Comparison of ENCODE assay signal across 37 cellular contexts in the genomic region with DNA sequence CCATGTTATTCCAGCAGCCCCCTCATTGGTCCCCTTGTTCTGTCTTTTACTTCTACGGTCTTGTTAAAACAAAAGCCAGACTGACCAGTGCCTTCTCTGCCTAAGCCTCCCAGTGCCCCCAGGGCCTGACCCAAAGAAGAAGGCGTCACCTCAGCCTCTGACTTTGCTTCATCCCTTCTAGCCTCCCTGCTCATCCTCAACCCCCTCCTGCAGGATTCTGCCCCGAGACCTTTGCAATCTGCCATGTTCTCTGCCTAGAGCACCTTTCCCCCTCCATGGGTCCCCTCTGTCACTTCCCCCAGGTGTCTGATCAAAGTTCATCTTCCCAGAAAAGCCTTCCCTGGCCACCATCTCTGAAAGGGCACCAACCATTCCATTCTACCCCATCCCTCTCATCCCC. TPM values are rescaled to one million over a fixed set of nuclear protein-coding genes. Genes with fewer than 3 reads are reported as not detected.
A peak's percentile ranks its signal among the peaks of the same experiment; 100 is the strongest.
DNase-seq lines count a peak whose midpoint lies in the region; ATAC-seq, FAIRE-seq and TF ChIP-seq lines count a peak whose summit lies in the region.
"Had no signal": no experiment of that assay in that cellular context is flagged by ENCODE, and none has a peak within 500 bp of the region (broad histone marks: within the 10 kb centered on the region; RNA-seq: fewer than 3 reads in every experiment).

No MANE protein-coding gene starts in this region.

- H2AK5ac ChIP-seq in neuronal stem cell (ENCODE audit: low read depth, low read length): no peak overlapping the region

- H2BK120ac ChIP-seq in neuronal stem cell (ENCODE audit: low read depth, low read length): no peak overlapping the region

- FAIRE-seq in urothelium cell line (lab: Jason Lieb, UNC): no peak
- FAIRE-seq: A204.1, A549, D721Med had no signal

- no peaks in the 10 kb centered on the region for H3F3A ChIP-seq in Loucy (ENCODE audit: low read depth)

- no peak for TF ChIP-seq CTCF in Loucy (conservative IDR thresholded peaks at IDR 0.05; ENCODE audit: low read length)
- TF ChIP-seq CTCF in glutamatergic neuron (IDR thresholded peaks at IDR 0.05; ENCODE audit: partially characterized antibody, unreplicated experiment): no peak
- no peak for TF ChIP-seq CTCF in GM10248 (IDR thresholded peaks at IDR 0.05; ENCODE audit: control extremely low read depth, extremely low read depth, low read depth, missing control alignments)

- H3K9me2 ChIP-seq in Loucy (replicated peaks; ENCODE audit: low read depth, low read length): no peaks in the 10 kb centered on the region

- no peak overlapping the region for H2BK15ac ChIP-seq in neuronal stem cell (ENCODE audit: low read length)

- no peak overlapping the region for H4K91ac ChIP-seq in neuronal stem cell (ENCODE audit: low read depth, low read length, poor library complexity)

- H3K27ac Mint-ChIP-seq in glutamatergic neuron (ENCODE audit: unreplicated experiment): peak overlapping the region; percentile 20
- H3K27ac Mint-ChIP-seq: B cell; CD14-positive monocyte; CD4-positive, alpha-beta memory T cell; CD4-positive, alpha-beta T cell; CD8-positive, alpha-beta T cell had no signal

- no peaks in the 10 kb centered on the region for H4K20me1 ChIP-seq in Loucy (ENCODE audit: insufficient read depth, low read length, poor library complexity, severe bottlenecking)
- H4K20me1 ChIP-seq: BLaER1; BLaER1 treated with 17β-estradiol and CSF1 and Interleukin-3, amounts not matched to agents 10 nM and 100 nM had no signal

- H3K27me3 ChIP-seq in Loucy (ENCODE audit: insufficient read depth, low read length, poor library complexity, severe bottlenecking): no peaks in the 10 kb centered on the region
- H3K27me3 ChIP-seq in SJSA1 (replicated peaks): peaks cover 96% of the 10 kb centered on the region
- peaks cover 0 to 24% (median 9%) of the 10 kb centered on the region in 3 experiments for H3K27me3 ChIP-seq in neuronal stem cell (ENCODE audit: control insufficient read depth in 3 of 3, insufficient read depth in 3 of 3, low read depth in 1 of 3, low read length in 3 of 3)
- H3K27me3 ChIP-seq: BLaER1; BLaER1 treated with 17β-estradiol and CSF1 and Interleukin-3, amounts not matched to agents 10 nM and 100 nM had no signal

- DNase-seq in SJSA1 (ENCODE audit: low read depth in 1 of 2, low spot score in 2 of 2): peak; percentile 73 to 91
- no peak for DNase-seq in glutamatergic neuron
- no peak for DNase-seq in neuronal stem cell (ENCODE audit: low spot score)
- DNase-seq in urothelium cell line (ENCODE audit: low spot score): no peak
- DNase-seq in mesenteric fat pad (ENCODE audit: low spot score): no peak
- DNase-seq in GM10248 (ENCODE audit: extremely low spot score): no peak
- DNase-seq: 8988T; ACHN; AML-193; BE2C; C1 segment of cervical spinal cord; Caco-2; Calu3; CD4-positive, alpha-beta memory T cell; CD4-positive, alpha-beta T cell; CD4-positive, CD25-positive, alpha-beta regulatory T cell; CD8-positive, alpha-beta memory T cell; CD8-positive, alpha-beta T cell; COR-L47; DMS 273 treated with DMSO at 0.1 percent for 48 hours; DMS153; DMS53; DMS79; DMS79 treated with DMSO at 0.1 percent for 48 hours; DND-41; EL had no signal

- H3K9me3 ChIP-seq in Loucy (ENCODE audit: insufficient read depth, low read depth, low read length): no peaks in the 10 kb centered on the region
- peaks cover 25% of the 10 kb centered on the region for H3K9me3 ChIP-seq in SJSA1 (replicated peaks)
- no peaks in the 10 kb centered on the region for H3K9me3 ChIP-seq in neuronal stem cell (replicated peaks in 1 of 2; ENCODE audit: control insufficient read depth in 2 of 2, insufficient read depth in 1 of 2, low read depth in 1 of 2, low read length in 2 of 2)
- H3K9me3 ChIP-seq: A549, BE2C, BLaER1, Caco-2 had no signal

- H3K4me3 Mint-ChIP-seq in glutamatergic neuron (ENCODE audit: unreplicated experiment): no peak overlapping the region
- H3K4me3 Mint-ChIP-seq: B cell; CD4-positive, alpha-beta T cell; CD4-positive, CD25-positive, alpha-beta regulatory T cell; CD8-positive, alpha-beta memory T cell; CD8-positive, alpha-beta T cell had no signal

- no peak overlapping the region for H2BK12ac ChIP-seq in neuronal stem cell (ENCODE audit: low read length)

- ATAC-seq in HG03139 (IDR thresholded peaks at IDR 0.05; ENCODE audit: unreplicated experiment): no peak
- ATAC-seq: A549; CD8-positive, alpha-beta T cell had no signal

- H3K18ac ChIP-seq in neuronal stem cell (ENCODE audit: low read length): no peak overlapping the region

- H4K8ac ChIP-seq in neuronal stem cell (ENCODE audit: low read depth, low read length): peak overlapping the region; percentile 92

- peaks cover 5% of the 10 kb centered on the region for H3K27me3 Mint-ChIP-seq in glutamatergic neuron (ENCODE audit: unreplicated experiment)

- H3K4me2 ChIP-seq in Loucy (ENCODE audit: low read depth, low read length, poor library complexity, severe bottlenecking) (peak overlapping the region; percentile 2), neuronal stem cell (ENCODE audit: insufficient read depth, low read length, poor library complexity, severe bottlenecking) (no peak overlapping the region)
- H3K4me2 ChIP-seq: A549 had no signal

- H3K79me2 ChIP-seq in Loucy (ENCODE audit: insufficient read depth, low read length): no peaks in the 10 kb centered on the region

- H2BK5ac ChIP-seq in neuronal stem cell (ENCODE audit: low read length): no peak overlapping the region

- H3K4me3 ChIP-seq in Loucy (ENCODE audit: low read length, poor library complexity, severe bottlenecking) (no peak overlapping the region), SJSA1 (no peak overlapping the region), neuronal stem cell (ENCODE audit: low read length in 2 of 2) (no peak overlapping the region)
- H3K4me3 ChIP-seq: A549; BLaER1; BLaER1 treated with 17β-estradiol and CSF1 and Interleukin-3, amounts not matched to agents 10 nM and 100 nM had no signal

- no peaks in the 10 kb centered on the region for H3K9me3 Mint-ChIP-seq in glutamatergic neuron (ENCODE audit: unreplicated experiment)
- H3K9me3 Mint-ChIP-seq: CD4-positive, alpha-beta memory T cell; CD4-positive, alpha-beta T cell; CD8-positive, alpha-beta memory T cell; CD8-positive, alpha-beta T cell had no signal

- no peak overlapping the region for H3K4ac ChIP-seq in neuronal stem cell (ENCODE audit: low read length)

- H3K4me1 ChIP-seq in Loucy (ENCODE audit: insufficient read depth, low read length, poor library complexity, severe bottlenecking) (peaks cover 12% of the 10 kb centered on the region), SJSA1 (replicated peaks) (no peaks in the 10 kb centered on the region), neuronal stem cell (ENCODE audit: control insufficient read depth in 2 of 2, insufficient read depth in 1 of 2, low read depth in 1 of 2, low read length in 2 of 2) (no peaks in the 10 kb centered on the region)
- H3K4me1 ChIP-seq: A549, BE2C, Caco-2 had no signal

- H3K79me1 ChIP-seq in neuronal stem cell (ENCODE audit: low read depth, low read length): no peaks in the 10 kb centered on the region

- CTCF ChIA-PET in GM10248 (lab: Yijun Ruan, JAX): interaction anchor here (0.9 to 2.9 kb wide), 2 partner anchors 406 to 534 kb away, joined by 3 to 9 read pairs; no protein-coding TSS in a partner anchor

- WGBS in neuronal stem cell (ENCODE audit: extremely low coverage in 2 of 2, insufficient read length in 2 of 2, insufficient replicate concordance in 1 of 2), 2 donors: no CpG with 5 or more reads among the region's 3 CpGs

- H2AFZ ChIP-seq in Loucy (ENCODE audit: low read length): no peak overlapping the region
- no peak overlapping the region for H2AFZ ChIP-seq in neuronal stem cell (ENCODE audit: low read length)

- no peak overlapping the region for H3K14ac ChIP-seq in neuronal stem cell (ENCODE audit: low read length)

- H3K36me3 Mint-ChIP-seq in glutamatergic neuron (ENCODE audit: unreplicated experiment): no peaks in the 10 kb centered on the region
- H3K36me3 Mint-ChIP-seq: CD14-positive monocyte; CD4-positive, alpha-beta memory T cell; CD4-positive, CD25-positive, alpha-beta regulatory T cell; CD8-positive, alpha-beta memory T cell; CD8-positive, alpha-beta T cell had no signal

- H3K23ac ChIP-seq in neuronal stem cell (ENCODE audit: low read depth, low read length, poor library complexity): no peak overlapping the region

- H3K9ac ChIP-seq in Loucy (ENCODE audit: low read depth, low read length, poor library complexity, severe bottlenecking) (no peak overlapping the region), neuronal stem cell (ENCODE audit: low read depth, low read length, poor library complexity) (no peak overlapping the region)
- H3K9ac ChIP-seq: BLaER1; BLaER1 treated with 17β-estradiol and CSF1 and Interleukin-3, amounts not matched to agents 10 nM and 100 nM had no signal

- H3K27ac ChIP-seq in SJSA1: no peak overlapping the region
- no peak overlapping the region for H3K27ac ChIP-seq in neuronal stem cell (replicated peaks; ENCODE audit: low read length)
- H3K27ac ChIP-seq: 22Rv1; A549; BLaER1; BLaER1 treated with 17β-estradiol and CSF1 and Interleukin-3, amounts not matched to agents 10 nM and 100 nM; C4-2B had no signal

- H3K36me3 ChIP-seq in Loucy (ENCODE audit: insufficient read depth, low read length) (no peaks in the 10 kb centered on the region), SJSA1 (no peaks in the 10 kb centered on the region), neuronal stem cell (replicated peaks in 1 of 2; ENCODE audit: control insufficient read depth in 2 of 2, insufficient read depth in 2 of 2, low read length in 2 of 2) (no peaks in the 10 kb centered on the region)
- H3K36me3 ChIP-seq: BE2C; BLaER1; BLaER1 treated with 17β-estradiol and CSF1 and Interleukin-3, amounts not matched to agents 10 nM and 100 nM had no signal

- POLR2A ChIA-PET in GM10248 (lab: Yijun Ruan, JAX): no interaction called here

- no peaks in the 10 kb centered on the region for H3K4me1 Mint-ChIP-seq in glutamatergic neuron (ENCODE audit: low read depth, unreplicated experiment)
- H3K4me1 Mint-ChIP-seq: CD4-positive, alpha-beta memory T cell had no signal

RNA-seq across cellular contexts. Expression of gene RBM19, which starts 7.9 kb away (rescaled TPM):
- 271 and 433 TPM in 2 replicates for total RNA-seq in SJSA1 (2014; rRNA removed; shearing (Covaris generic))
- total RNA-seq in glutamatergic neuron (ENCODE audit: unreplicated experiment) (27.4 TPM), mesenteric fat pad (30.4 TPM)
- 11.9 TPM for polyA plus RNA-seq in neuronal stem cell (2013, experiment 1 of 2)
- polyA plus RNA-seq in neuronal stem cell (2013, experiment 2 of 2): 11.5 TPM

Comparison
In these comparisons a context has a peak if more than half of its experiments do, and no peak if none do; other contexts are left out.
1. DNase-seq: peak in SJSA1 (2 of 2); none in glutamatergic neuron (single experiment), neuronal stem cell (single experiment), urothelium cell line (single experiment), mesenteric fat pad (single experiment) and GM10248 (single experiment).